1 cellular context compared by ENCODE assay signal in the genomic region with DNA sequence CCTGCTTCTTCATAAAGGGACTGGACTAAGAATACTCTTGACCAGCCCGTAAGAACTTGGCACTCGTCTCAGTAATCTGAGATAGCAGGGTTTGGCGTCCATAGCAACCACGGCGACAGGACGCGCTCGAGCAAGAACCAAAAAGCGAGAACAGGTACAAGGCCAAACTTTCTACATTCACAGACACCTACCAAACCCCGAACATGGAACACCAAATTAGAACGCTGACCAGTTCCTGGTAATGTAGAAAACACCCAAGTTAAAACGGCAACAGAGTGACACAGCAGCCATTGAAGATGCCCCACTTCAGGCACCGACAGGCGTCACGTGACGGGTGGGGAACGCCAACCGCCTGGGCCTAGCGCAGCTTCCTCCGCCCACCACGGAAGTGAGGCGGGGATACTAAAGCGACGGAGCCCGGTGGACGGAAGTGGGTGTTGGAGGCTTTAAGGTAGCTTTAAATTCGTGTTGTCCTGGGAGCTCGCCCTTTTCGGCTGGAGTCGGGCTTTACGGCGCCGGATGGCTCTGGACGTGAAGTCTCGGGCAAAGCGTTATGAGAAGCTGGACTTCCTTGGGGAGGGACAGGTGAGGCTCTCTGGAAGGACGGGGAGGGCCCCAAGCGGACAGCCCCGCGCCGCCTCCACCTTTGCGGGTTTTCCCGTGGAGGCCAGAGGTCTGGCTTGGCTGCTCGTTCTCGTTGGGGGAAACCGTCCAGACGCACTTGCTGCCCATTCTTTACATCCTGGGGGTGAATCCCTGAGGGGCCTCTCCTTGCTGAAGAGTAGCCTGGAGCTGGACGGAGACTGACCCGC.
A peak's percentile ranks its signal among the peaks of the same experiment; 100 is the strongest.
TF ChIP-seq lines count a peak whose summit lies in the region.

A gene (plus strand): TSS at position 430 of the 812 bp plus-strand sequence. CDS start 90 bp downstream, at position 520.

TF ChIP-seq in HCT116, 20 proteins besides CTCF, POLR2A, EP300 and RAD21 (continued from another document):
- TF ChIP-seq CBX3 (IDR thresholded peaks at IDR 0.05; ENCODE audit: low read depth) (no peak), ZFX (IDR thresholded peaks at IDR 0.05) (peak; percentile 44; the same call in 1 of the 2 replicates), YY1 (IDR thresholded peaks at IDR 0.05; ENCODE audit: extremely low read depth, insufficient replicate concordance, low read depth, low read length) (peak; percentile 90), POLR2AphosphoS5 (IDR thresholded peaks at IDR 0.05; ENCODE audit: low read depth, low read length) (peak; percentile 93), CEBPB (IDR thresholded peaks at IDR 0.05; ENCODE audit: low read depth) (no peak)
- TF ChIP-seq, protein P1, sequence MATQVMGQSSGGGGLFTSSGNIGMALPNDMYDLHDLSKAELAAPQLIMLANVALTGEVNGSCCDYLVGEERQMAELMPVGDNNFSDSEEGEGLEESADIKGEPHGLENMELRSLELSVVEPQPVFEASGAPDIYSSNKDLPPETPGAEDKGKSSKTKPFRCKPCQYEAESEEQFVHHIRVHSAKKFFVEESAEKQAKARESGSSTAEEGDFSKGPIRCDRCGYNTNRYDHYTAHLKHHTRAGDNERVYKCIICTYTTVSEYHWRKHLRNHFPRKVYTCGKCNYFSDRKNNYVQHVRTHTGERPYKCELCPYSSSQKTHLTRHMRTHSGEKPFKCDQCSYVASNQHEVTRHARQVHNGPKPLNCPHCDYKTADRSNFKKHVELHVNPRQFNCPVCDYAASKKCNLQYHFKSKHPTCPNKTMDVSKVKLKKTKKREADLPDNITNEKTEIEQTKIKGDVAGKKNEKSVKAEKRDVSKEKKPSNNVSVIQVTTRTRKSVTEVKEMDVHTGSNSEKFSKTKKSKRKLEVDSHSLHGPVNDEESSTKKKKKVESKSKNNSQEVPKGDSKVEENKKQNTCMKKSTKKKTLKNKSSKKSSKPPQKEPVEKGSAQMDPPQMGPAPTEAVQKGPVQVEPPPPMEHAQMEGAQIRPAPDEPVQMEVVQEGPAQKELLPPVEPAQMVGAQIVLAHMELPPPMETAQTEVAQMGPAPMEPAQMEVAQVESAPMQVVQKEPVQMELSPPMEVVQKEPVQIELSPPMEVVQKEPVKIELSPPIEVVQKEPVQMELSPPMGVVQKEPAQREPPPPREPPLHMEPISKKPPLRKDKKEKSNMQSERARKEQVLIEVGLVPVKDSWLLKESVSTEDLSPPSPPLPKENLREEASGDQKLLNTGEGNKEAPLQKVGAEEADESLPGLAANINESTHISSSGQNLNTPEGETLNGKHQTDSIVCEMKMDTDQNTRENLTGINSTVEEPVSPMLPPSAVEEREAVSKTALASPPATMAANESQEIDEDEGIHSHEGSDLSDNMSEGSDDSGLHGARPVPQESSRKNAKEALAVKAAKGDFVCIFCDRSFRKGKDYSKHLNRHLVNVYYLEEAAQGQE (IDR thresholded peaks at IDR 0.05; ENCODE audit: low read depth), result no peak
